In the genomic region with DNA sequence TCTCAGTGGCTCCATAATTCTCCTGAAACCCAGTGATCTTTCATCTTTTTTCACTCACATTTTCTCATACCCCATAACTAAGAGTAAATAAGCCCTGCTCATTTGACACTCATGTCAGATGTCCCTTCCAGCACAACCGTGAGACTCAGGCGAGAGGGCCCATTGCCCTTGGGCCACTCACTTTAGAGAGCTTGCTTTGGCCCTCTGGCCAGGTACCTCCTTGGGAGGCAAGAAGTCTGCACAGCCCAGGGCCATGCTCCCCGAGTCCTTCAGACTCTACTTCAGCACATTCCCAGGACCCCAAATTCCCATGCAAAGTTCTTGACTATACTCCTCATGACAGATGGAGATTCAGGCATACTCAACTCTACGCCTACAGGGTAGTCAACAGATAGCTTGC, we compare ENCODE assay signal across 22 cellular contexts. TPM values are rescaled to one million over a fixed set of nuclear protein-coding genes. Genes with fewer than 3 reads are reported as not detected.
DNase-seq lines count a peak whose midpoint lies in the region; ATAC-seq and TF ChIP-seq lines count a peak whose summit lies in the region.
"Had no signal": no experiment of that assay in that cellular context is flagged by ENCODE, and none has a peak within 500 bp of the region (broad histone marks: within the 10 kb centered on the region; RNA-seq: fewer than 3 reads in every experiment).

No MANE protein-coding gene starts in this region.

- H3K4me3 Mint-ChIP-seq in activated CD8-positive, alpha-beta T cell treated with anti-CD3 and anti-CD28 coated beads, Interleukin-2, amount 10 ng/mL, durations not matched to agents 7 days and 5 days: no peak overlapping the region
- no peak overlapping the region for H3K4me3 Mint-ChIP-seq in activated CD8-positive, alpha-beta T cell treated with anti-CD3 and anti-CD28 coated beads for 36 hours
- H3K4me3 Mint-ChIP-seq in WTC11 (no peak overlapping the region), neural progenitor cell (no peak overlapping the region)
- H3K4me3 Mint-ChIP-seq: CD4-positive, alpha-beta T cell; CD8-positive, alpha-beta T cell had no signal

- no peak overlapping the region for H3K9ac ChIP-seq in neural progenitor cell
- H3K9ac ChIP-seq: BLaER1 had no signal

- 97 to 100% (median 99%) methylated on average over 4 of the region's 4 CpGs for WGBS in spleen, 5 donors

- H3K4me3 ChIP-seq in neural progenitor cell: no peak overlapping the region
- no peak overlapping the region for H3K4me3 ChIP-seq in spleen
- H3K4me3 ChIP-seq in upper lobe of right lung: no peak overlapping the region
- H3K4me3 ChIP-seq: A549, BLaER1, GM12878 had no signal

- no peaks in the 10 kb centered on the region for H3K36me3 ChIP-seq in neural progenitor cell
- no peaks in the 10 kb centered on the region for H3K36me3 ChIP-seq in spleen
- no peaks in the 10 kb centered on the region for H3K36me3 ChIP-seq in upper lobe of right lung
- H3K36me3 ChIP-seq: BE2C had no signal

- TF ChIP-seq POLR2A in spleen (IDR thresholded peaks at IDR 0.05): no peak

- H3K27me3 Mint-ChIP-seq in activated CD8-positive, alpha-beta T cell treated with anti-CD3 and anti-CD28 coated beads, Interleukin-2, amount 10 ng/mL, durations not matched to agents 7 days and 5 days (ENCODE audit: low read depth): no peaks in the 10 kb centered on the region
- H3K27me3 Mint-ChIP-seq in activated CD8-positive, alpha-beta T cell treated with anti-CD3 and anti-CD28 coated beads for 36 hours: no peaks in the 10 kb centered on the region
- H3K27me3 Mint-ChIP-seq in WTC11 (ENCODE audit: low read depth): no peaks in the 10 kb centered on the region
- H3K27me3 Mint-ChIP-seq in neural progenitor cell (ENCODE audit: insufficient read depth, low read depth): peaks cover 2% of the 10 kb centered on the region
- H3K27me3 Mint-ChIP-seq: CD4-positive, alpha-beta T cell had no signal

- H3K9me3 ChIP-seq in neural progenitor cell (ENCODE audit: low read depth) (no peaks in the 10 kb centered on the region), spleen (no peaks in the 10 kb centered on the region), upper lobe of right lung (no peaks in the 10 kb centered on the region)
- H3K9me3 ChIP-seq: A549, BE2C, BLaER1, Caco-2 had no signal

- no peaks in the 10 kb centered on the region for H3K27me3 ChIP-seq in neural progenitor cell
- H3K27me3 ChIP-seq in spleen (replicated peaks in 1 of 7): no peaks in the 10 kb centered on the region
- no peaks in the 10 kb centered on the region for H3K27me3 ChIP-seq in upper lobe of right lung
- H3K27me3 ChIP-seq: BE2C, BLaER1 had no signal

- H4K20me1 ChIP-seq in neural progenitor cell (ENCODE audit: low read depth): no peaks in the 10 kb centered on the region
- H4K20me1 ChIP-seq: BLaER1 had no signal

- H3K4me1 ChIP-seq in neural progenitor cell: peaks cover 18% of the 10 kb centered on the region
- H3K4me1 ChIP-seq in spleen: peaks cover 0 to 9% (median 2%) of the 10 kb centered on the region in 6 donors
- H3K4me1 ChIP-seq in upper lobe of right lung: no peaks in the 10 kb centered on the region
- H3K4me1 ChIP-seq: BLaER1, Caco-2 had no signal

- peaks cover 7% of the 10 kb centered on the region for H3K36me3 Mint-ChIP-seq in activated CD8-positive, alpha-beta T cell treated with anti-CD3 and anti-CD28 coated beads, Interleukin-2, amount 10 ng/mL, durations not matched to agents 7 days and 5 days (ENCODE audit: low read depth)
- H3K36me3 Mint-ChIP-seq in activated CD8-positive, alpha-beta T cell treated with anti-CD3 and anti-CD28 coated beads for 36 hours (ENCODE audit: low read depth): peaks cover 18% of the 10 kb centered on the region
- H3K36me3 Mint-ChIP-seq in WTC11 (no peaks in the 10 kb centered on the region), neural progenitor cell (peaks cover 29% of the 10 kb centered on the region)

- POLR2A ChIA-PET in activated CD8-positive, alpha-beta T cell treated with anti-CD3 and anti-CD28 coated beads, Interleukin-2, amount 10 ng/mL, durations not matched to agents 7 days and 5 days (lab: Charles Lee): interaction anchor here (0.6 kb wide), 1 partner anchor 7 kb away, joined by 3 read pairs; no protein-coding TSS in a partner anchor
- POLR2A ChIA-PET in activated CD8-positive, alpha-beta T cell treated with anti-CD3 and anti-CD28 coated beads for 36 hours (lab: Charles Lee): no interaction called here
- POLR2A ChIA-PET in WTC11 (lab: Charles Lee): no interaction called here

- H3K27ac ChIP-seq in neural progenitor cell (no peak overlapping the region), spleen (no peak overlapping the region), upper lobe of right lung (no peak overlapping the region)
- H3K27ac ChIP-seq: 22Rv1, A549, BLaER1 had no signal

- H3K4me1 Mint-ChIP-seq in activated CD8-positive, alpha-beta T cell treated with anti-CD3 and anti-CD28 coated beads, Interleukin-2, amount 10 ng/mL, durations not matched to agents 7 days and 5 days (ENCODE audit: low read depth): no peaks in the 10 kb centered on the region
- H3K4me1 Mint-ChIP-seq in activated CD8-positive, alpha-beta T cell treated with anti-CD3 and anti-CD28 coated beads for 36 hours (ENCODE audit: low read depth): peaks cover 27% of the 10 kb centered on the region
- H3K4me1 Mint-ChIP-seq in WTC11 (no peaks in the 10 kb centered on the region), neural progenitor cell (peaks cover 36% of the 10 kb centered on the region)

- no peak for TF ChIP-seq CTCF in activated CD8-positive, alpha-beta T cell treated with anti-CD3 and anti-CD28 coated beads for 36 hours (IDR thresholded peaks at IDR 0.05)
- TF ChIP-seq CTCF in WTC11 (IDR thresholded peaks at IDR 0.05) (no peak), neural progenitor cell (IDR thresholded peaks at IDR 0.05) (no peak), spleen (IDR thresholded peaks at IDR 0.05 in 8 of 11, conservative IDR thresholded peaks at IDR 0.05 in 3 of 11) (no peak), upper lobe of right lung (IDR thresholded peaks at IDR 0.05) (no peak)

- intact Hi-C loops in activated CD8-positive, alpha-beta T cell treated with anti-CD3 and anti-CD28 coated beads for 36 hours (cut with micrococcal nuclease): no loop called here
- intact Hi-C loops in spleen (cut with DNase I; ENCODE audit: low total_unique reads) (no loop called here), upper lobe of right lung (cut with DNase I) (no loop called here)

- no peak for DNase-seq in activated CD8-positive, alpha-beta T cell treated with anti-CD3 and anti-CD28 coated beads, Interleukin-2, amount 10 ng/mL, durations not matched to agents 7 days and 5 days
- DNase-seq in activated CD8-positive, alpha-beta T cell treated with anti-CD3 and anti-CD28 coated beads for 36 hours: no peak
- DNase-seq in WTC11 (ENCODE audit: low spot score) (no peak), neural progenitor cell (ENCODE audit: low spot score) (no peak), spleen (peak; percentile 28), activated gamma-delta T cell treated with Interleukin-2 at 50 U/mL for 16 hours (no peak), UCSD-AML1 (lab: John Stamatoyannopoulos, UW; ENCODE audit: unreplicated experiment) (no peak), upper lobe of right lung (no peak)
- DNase-seq: BE2C; C1 segment of cervical spinal cord; Caco-2; Calu3; CD4-positive, alpha-beta T cell; CD8-positive, alpha-beta T cell; DMS79; DND-41; EL; GDM1 had no signal

- H3F3A ChIP-seq in neural progenitor cell (ENCODE audit: low read depth): no peaks in the 10 kb centered on the region

- no peak overlapping the region for H3K27ac Mint-ChIP-seq in activated CD8-positive, alpha-beta T cell treated with anti-CD3 and anti-CD28 coated beads, Interleukin-2, amount 10 ng/mL, durations not matched to agents 7 days and 5 days
- no peak overlapping the region for H3K27ac Mint-ChIP-seq in activated CD8-positive, alpha-beta T cell treated with anti-CD3 and anti-CD28 coated beads for 36 hours
- H3K27ac Mint-ChIP-seq in WTC11 (peak overlapping the region; percentile 1; the same call in 1 of the 2 replicates), neural progenitor cell (peak overlapping the region; percentile 3)
- H3K27ac Mint-ChIP-seq: CD4-positive, alpha-beta T cell; CD8-positive, alpha-beta T cell had no signal

- H3K9me3 Mint-ChIP-seq in activated CD8-positive, alpha-beta T cell treated with anti-CD3 and anti-CD28 coated beads, Interleukin-2, amount 10 ng/mL, durations not matched to agents 7 days and 5 days (ENCODE audit: insufficient read depth): no peaks in the 10 kb centered on the region
- H3K9me3 Mint-ChIP-seq in activated CD8-positive, alpha-beta T cell treated with anti-CD3 and anti-CD28 coated beads for 36 hours: peaks cover 3% of the 10 kb centered on the region
- H3K9me3 Mint-ChIP-seq in WTC11 (peaks cover 4% of the 10 kb centered on the region; the same call in 1 of the 2 replicates), neural progenitor cell (peaks cover 11% of the 10 kb centered on the region)
- H3K9me3 Mint-ChIP-seq: CD8-positive, alpha-beta T cell had no signal

- CTCF ChIA-PET in activated CD8-positive, alpha-beta T cell treated with anti-CD3 and anti-CD28 coated beads, Interleukin-2, amount 10 ng/mL, durations not matched to agents 7 days and 5 days (lab: Charles Lee): no interaction called here
- CTCF ChIA-PET in activated CD8-positive, alpha-beta T cell treated with anti-CD3 and anti-CD28 coated beads for 36 hours (lab: Charles Lee): no interaction called here
- CTCF ChIA-PET in WTC11 (lab: Charles Lee): no interaction called here

- peak; percentile 15 for ATAC-seq in activated CD8-positive, alpha-beta T cell treated with anti-CD3 and anti-CD28 coated beads, Interleukin-2, amount 10 ng/mL, durations not matched to agents 7 days and 5 days
- no peak for ATAC-seq in activated CD8-positive, alpha-beta T cell treated with anti-CD3 and anti-CD28 coated beads for 36 hours
- ATAC-seq in WTC11 (no peak), upper lobe of right lung (no peak)
- ATAC-seq: A549; CD8-positive, alpha-beta T cell had no signal

- H2AFZ ChIP-seq in neural progenitor cell (replicated peaks): no peak overlapping the region

- no peak overlapping the region for H3K4me2 ChIP-seq in neural progenitor cell
- H3K4me2 ChIP-seq: A549, BLaER1 had no signal

- H3K79me2 ChIP-seq in neural progenitor cell (ENCODE audit: low read depth): peaks cover 76% of the 10 kb centered on the region

TF ChIP-seq in WTC11, 78 proteins besides CTCF, POLR2A, EP300 and RAD21 (continues in another document):
- TF ChIP-seq NFYB (CRISPR knock-in tag; conservative IDR thresholded peaks at IDR 0.05; ENCODE audit: low read depth) (no peak), TCF7 (CRISPR knock-in tag; IDR thresholded peaks at IDR 0.05; ENCODE audit: low read depth) (no peak)

RNA-seq across cellular contexts. Expression of a gene that starts 33.6 kb away (rescaled TPM):
- 1 to 10 TPM; 6.8 to 9.0 TPM for total RNA-seq in activated CD8-positive, alpha-beta T cell treated with anti-CD3 and anti-CD28 coated beads, Interleukin-2, amount 10 ng/mL, durations not matched to agents 7 days and 5 days
- total RNA-seq in activated CD8-positive, alpha-beta T cell treated with anti-CD3 and anti-CD28 coated beads for 36 hours: 10 to 100 TPM; 10.3 to 12.3 TPM
- total RNA-seq in WTC11 (2021) (13.3 to 17.5 TPM (median 13.7 TPM) in 3 replicates), neural progenitor cell (ENCODE audit: low replicate concordance) (24.8 and 39.6 TPM in 2 replicates), spleen (10 to 100 TPM; 16.9 to 25.9 (median 22.3) TPM), upper lobe of right lung (13.8 TPM)
- polyA plus RNA-seq in spleen: 1 to 10 TPM; 2.5 to 3.0 (median 2.7) TPM

Comparison
In these comparisons a context has a peak if more than half of its experiments do, and no peak if none do; other contexts are left out.
1. H3K27ac Mint-ChIP-seq: peak in WTC11 (single experiment) and neural progenitor cell (single experiment); none in activated CD8-positive, alpha-beta T cell treated with anti-CD3 and anti-CD28 coated beads, Interleukin-2, amount 10 ng/mL, durations not matched to agents 7 days and 5 days (single experiment) and activated CD8-positive, alpha-beta T cell treated with anti-CD3 and anti-CD28 coated beads for 36 hours (single experiment).